Comparison of ENCODE assay signal across 1 cellular context in genomic region chr15:73504885-73505284, GRCh38.
A peak's percentile ranks its signal among the peaks of the same experiment; 100 is the strongest.
TF ChIP-seq lines count a peak whose summit lies in the region.

No MANE protein-coding gene starts in this region.

TF ChIP-seq in K562, 482 proteins besides CTCF, POLR2A, EP300 and RAD21 (continued from another document and continues in another):
- TF ChIP-seq ZNF592 (IDR thresholded peaks at IDR 0.05) (peak; percentile 32), PML (IDR thresholded peaks at IDR 0.05; ENCODE audit: low read length) (peak; percentile 67), ZSCAN32 (CRISPR knock-in tag; IDR thresholded peaks at IDR 0.05) (no peak), FOXA3 (CRISPR knock-in tag; conservative IDR thresholded peaks at IDR 0.05 in 1 of 2, IDR thresholded peaks at IDR 0.05 in 1 of 2) (peak in 1 of 2 experiments; percentile 60; a peak in 2 of 4 replicates), FOXK2 (conservative IDR thresholded peaks at IDR 0.05 in 1 of 2, IDR thresholded peaks at IDR 0.05 in 1 of 2; ENCODE audit: low read depth in 2 of 2) (peak; percentile 89 to 94), ZNF407 (IDR thresholded peaks at IDR 0.05; ENCODE audit: low read depth) (no peak), PTBP1 (IDR thresholded peaks at IDR 0.05; ENCODE audit: low read depth, low read length) (no peak), DPF2 (IDR thresholded peaks at IDR 0.05) (peak; percentile 98), TRIM24 (IDR thresholded peaks at IDR 0.05) (peak; percentile 90 to 91), MXI1 (IDR thresholded peaks at IDR 0.05; ENCODE audit: low read depth, low read length) (peak; percentile 45; the same call in 1 of the 2 replicates), ZNF175 (CRISPR knock-in tag; IDR thresholded peaks at IDR 0.05; ENCODE audit: low read depth) (no peak), CREB3L1 (IDR thresholded peaks at IDR 0.05; ENCODE audit: borderline replicate concordance, low read depth) (no peak), FOS (IDR thresholded peaks at IDR 0.05; ENCODE audit: extremely low read depth, insufficient read length) (no peak), PHB2 (IDR thresholded peaks at IDR 0.05; ENCODE audit: low read depth) (peak; percentile 82), FOSL1 (tag; conservative IDR thresholded peaks at IDR 0.05) (0 out of 2 replicates have a peak, but pooled peaks have one; percentile 34), RHOXF2B (CRISPR knock-in tag; conservative IDR thresholded peaks at IDR 0.05) (no peak), ZBTB9 (CRISPR knock-in tag; IDR thresholded peaks at IDR 0.05) (no peak), KLF13 (tag; IDR thresholded peaks at IDR 0.05; ENCODE audit: borderline replicate concordance, low read depth) (no peak), THRA (IDR thresholded peaks at IDR 0.05) (no peak), E2F8 (IDR thresholded peaks at IDR 0.05; ENCODE audit: low read depth, partially characterized antibody) (no peak), ZNF354B (CRISPR knock-in tag; IDR thresholded peaks at IDR 0.05) (no peak), NCOA2 (IDR thresholded peaks at IDR 0.05; ENCODE audit: partially characterized antibody in 2 of 2) (peak in 1 of 2 experiments; percentile 46), ZNF3 (CRISPR knock-in tag; IDR thresholded peaks at IDR 0.05) (no peak), NFIC (IDR thresholded peaks at IDR 0.05) (peak; percentile 80), NCOA1 (IDR thresholded peaks at IDR 0.05; ENCODE audit: low read depth) (peak; percentile 83; the same call in 1 of the 2 replicates), FOXJ2 (tag; IDR thresholded peaks at IDR 0.05) (no peak), NCOR1 (IDR thresholded peaks at IDR 0.05) (peak; percentile 94), ESRRA (IDR thresholded peaks at IDR 0.05; ENCODE audit: borderline replicate concordance, low read depth) (peak; percentile 30; the same call in 1 of the 2 replicates), TFE3 (CRISPR knock-in tag; IDR thresholded peaks at IDR 0.05) (no peak), NFXL1 (CRISPR knock-in tag; IDR thresholded peaks at IDR 0.05) (no peak), MITF (IDR thresholded peaks at IDR 0.05) (no peak), MNT (conservative IDR thresholded peaks at IDR 0.05) (peak in 1 of 2 experiments; percentile 47; a peak in 2 of 4 replicates)
